1 cellular context compared by ENCODE assay signal in genomic region chr3:12483364-12483763, GRCh38.
TF ChIP-seq lines count a peak whose summit lies in the region.

No MANE protein-coding gene starts in this region.

TF ChIP-seq in WTC11, 78 proteins besides CTCF, POLR2A, EP300 and RAD21 (continued from another document):
- TF ChIP-seq USF1 (CRISPR knock-in tag; IDR thresholded peaks at IDR 0.05) (no peak), ZBTB21 (CRISPR knock-in tag; IDR thresholded peaks at IDR 0.05; ENCODE audit: borderline replicate concordance) (no peak)
